In the genomic region with DNA sequence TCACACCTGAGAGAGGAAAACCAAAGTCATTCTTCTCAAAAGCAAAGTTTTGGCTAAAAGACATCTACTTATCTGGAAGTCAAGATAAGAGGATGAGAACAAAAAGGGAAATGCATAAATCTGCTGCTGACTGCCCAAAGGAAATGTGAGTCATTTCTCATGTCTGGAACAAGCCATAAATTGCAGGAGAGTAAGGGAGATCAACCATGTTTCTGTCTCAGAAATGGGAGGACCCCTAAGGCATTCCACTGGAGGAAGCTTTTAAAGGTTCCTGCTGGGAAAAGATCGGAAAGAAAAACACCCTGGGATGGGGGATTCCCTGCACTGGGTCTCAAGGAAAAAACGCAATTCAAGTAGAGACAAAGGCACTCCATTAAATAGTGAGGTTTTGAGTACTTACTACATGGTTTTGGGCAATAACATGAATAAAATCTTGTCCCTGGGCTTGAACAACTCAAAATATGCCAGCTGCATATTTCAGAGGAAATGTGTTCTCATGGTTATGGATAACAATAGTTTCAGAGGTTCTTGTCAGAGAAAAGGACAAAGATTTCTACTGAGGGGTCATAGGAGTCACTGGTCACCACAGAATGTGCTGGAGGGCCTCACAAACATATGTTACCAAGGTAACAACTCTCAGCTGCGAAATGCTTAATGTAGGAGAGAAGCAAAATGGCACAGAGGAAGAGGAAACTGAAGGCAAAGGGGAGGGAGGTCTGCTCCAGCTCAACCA, we compare ENCODE assay signal across 1 cellular context.
TF ChIP-seq lines count a peak whose summit lies in the region.

No MANE protein-coding gene starts in this region.

TF ChIP-seq in K562, 482 proteins besides CTCF, POLR2A, EP300 and RAD21 (continued from another document):
- TF ChIP-seq, protein P1, sequence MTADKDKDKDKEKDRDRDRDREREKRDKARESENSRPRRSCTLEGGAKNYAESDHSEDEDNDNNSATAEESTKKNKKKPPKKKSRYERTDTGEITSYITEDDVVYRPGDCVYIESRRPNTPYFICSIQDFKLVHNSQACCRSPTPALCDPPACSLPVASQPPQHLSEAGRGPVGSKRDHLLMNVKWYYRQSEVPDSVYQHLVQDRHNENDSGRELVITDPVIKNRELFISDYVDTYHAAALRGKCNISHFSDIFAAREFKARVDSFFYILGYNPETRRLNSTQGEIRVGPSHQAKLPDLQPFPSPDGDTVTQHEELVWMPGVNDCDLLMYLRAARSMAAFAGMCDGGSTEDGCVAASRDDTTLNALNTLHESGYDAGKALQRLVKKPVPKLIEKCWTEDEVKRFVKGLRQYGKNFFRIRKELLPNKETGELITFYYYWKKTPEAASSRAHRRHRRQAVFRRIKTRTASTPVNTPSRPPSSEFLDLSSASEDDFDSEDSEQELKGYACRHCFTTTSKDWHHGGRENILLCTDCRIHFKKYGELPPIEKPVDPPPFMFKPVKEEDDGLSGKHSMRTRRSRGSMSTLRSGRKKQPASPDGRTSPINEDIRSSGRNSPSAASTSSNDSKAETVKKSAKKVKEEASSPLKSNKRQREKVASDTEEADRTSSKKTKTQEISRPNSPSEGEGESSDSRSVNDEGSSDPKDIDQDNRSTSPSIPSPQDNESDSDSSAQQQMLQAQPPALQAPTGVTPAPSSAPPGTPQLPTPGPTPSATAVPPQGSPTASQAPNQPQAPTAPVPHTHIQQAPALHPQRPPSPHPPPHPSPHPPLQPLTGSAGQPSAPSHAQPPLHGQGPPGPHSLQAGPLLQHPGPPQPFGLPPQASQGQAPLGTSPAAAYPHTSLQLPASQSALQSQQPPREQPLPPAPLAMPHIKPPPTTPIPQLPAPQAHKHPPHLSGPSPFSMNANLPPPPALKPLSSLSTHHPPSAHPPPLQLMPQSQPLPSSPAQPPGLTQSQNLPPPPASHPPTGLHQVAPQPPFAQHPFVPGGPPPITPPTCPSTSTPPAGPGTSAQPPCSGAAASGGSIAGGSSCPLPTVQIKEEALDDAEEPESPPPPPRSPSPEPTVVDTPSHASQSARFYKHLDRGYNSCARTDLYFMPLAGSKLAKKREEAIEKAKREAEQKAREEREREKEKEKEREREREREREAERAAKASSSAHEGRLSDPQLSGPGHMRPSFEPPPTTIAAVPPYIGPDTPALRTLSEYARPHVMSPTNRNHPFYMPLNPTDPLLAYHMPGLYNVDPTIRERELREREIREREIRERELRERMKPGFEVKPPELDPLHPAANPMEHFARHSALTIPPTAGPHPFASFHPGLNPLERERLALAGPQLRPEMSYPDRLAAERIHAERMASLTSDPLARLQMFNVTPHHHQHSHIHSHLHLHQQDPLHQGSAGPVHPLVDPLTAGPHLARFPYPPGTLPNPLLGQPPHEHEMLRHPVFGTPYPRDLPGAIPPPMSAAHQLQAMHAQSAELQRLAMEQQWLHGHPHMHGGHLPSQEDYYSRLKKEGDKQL (CRISPR knock-in tag; IDR thresholded peaks at IDR 0.05; ENCODE audit: borderline replicate concordance): no peak
- TF ChIP-seq, protein P2, sequence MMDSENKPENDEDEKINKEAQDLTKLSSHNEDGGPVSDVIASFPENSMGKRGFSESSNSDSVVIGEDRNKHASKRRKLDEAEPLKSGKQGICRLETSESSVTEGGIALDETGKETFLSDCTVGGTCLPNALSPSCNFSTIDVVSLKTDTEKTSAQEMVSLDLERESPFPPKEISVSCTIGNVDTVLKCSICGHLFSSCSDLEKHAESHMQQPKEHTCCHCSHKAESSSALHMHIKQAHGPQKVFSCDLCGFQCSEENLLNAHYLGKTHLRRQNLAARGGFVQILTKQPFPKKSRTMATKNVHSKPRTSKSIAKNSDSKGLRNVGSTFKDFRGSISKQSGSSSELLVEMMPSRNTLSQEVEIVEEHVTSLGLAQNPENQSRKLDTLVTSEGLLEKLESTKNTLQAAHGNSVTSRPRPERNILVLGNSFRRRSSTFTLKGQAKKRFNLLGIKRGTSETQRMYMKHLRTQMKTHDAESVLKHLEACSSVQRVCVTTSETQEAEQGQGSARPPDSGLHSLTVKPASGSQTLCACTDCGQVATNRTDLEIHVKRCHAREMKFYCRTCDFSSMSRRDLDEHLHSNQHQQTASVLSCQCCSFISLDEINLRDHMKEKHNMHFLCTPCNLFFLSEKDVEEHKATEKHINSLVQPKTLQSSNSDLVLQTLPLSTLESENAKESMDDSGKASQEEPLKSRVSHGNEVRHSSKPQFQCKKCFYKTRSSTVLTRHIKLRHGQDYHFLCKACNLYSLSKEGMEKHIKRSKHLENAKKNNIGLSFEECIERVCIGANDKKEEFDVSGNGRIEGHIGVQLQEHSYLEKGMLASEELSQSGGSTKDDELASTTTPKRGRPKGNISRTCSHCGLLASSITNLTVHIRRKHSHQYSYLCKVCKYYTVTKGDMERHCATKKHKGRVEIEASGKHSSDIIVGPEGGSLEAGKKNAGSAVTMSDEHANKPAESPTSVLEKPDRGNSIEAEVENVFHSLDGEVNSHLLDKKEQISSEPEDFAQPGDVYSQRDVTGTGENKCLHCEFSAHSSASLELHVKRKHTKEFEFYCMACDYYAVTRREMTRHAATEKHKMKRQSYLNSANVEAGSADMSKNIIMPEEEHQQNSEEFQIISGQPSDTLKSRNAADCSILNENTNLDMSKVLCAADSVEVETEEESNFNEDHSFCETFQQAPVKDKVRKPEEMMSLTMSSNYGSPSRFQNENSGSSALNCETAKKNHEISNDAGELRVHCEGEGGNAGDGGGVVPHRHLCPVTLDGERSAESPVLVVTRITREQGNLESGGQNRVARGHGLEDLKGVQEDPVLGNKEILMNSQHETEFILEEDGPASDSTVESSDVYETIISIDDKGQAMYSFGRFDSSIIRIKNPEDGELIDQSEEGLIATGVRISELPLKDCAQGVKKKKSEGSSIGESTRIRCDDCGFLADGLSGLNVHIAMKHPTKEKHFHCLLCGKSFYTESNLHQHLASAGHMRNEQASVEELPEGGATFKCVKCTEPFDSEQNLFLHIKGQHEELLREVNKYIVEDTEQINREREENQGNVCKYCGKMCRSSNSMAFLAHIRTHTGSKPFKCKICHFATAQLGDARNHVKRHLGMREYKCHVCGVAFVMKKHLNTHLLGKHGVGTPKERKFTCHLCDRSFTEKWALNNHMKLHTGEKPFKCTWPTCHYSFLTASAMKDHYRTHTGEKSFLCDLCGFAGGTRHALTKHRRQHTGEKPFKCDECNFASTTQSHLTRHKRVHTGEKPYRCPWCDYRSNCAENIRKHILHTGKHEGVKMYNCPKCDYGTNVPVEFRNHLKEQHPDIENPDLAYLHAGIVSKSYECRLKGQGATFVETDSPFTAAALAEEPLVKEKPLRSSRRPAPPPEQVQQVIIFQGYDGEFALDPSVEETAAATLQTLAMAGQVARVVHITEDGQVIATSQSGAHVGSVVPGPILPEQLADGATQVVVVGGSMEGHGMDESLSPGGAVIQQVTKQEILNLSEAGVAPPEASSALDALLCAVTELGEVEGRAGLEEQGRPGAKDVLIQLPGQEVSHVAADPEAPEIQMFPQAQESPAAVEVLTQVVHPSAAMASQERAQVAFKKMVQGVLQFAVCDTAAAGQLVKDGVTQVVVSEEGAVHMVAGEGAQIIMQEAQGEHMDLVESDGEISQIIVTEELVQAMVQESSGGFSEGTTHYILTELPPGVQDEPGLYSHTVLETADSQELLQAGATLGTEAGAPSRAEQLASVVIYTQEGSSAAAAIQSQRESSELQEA (IDR thresholded peaks at IDR 0.05; ENCODE audit: low read depth): no peak
- TF ChIP-seq GABPA (tag; conservative IDR thresholded peaks at IDR 0.05; ENCODE audit: low read depth): no peak
- TF ChIP-seq COPS2 (conservative IDR thresholded peaks at IDR 0.05): no peak
- no peak for TF ChIP-seq DMBX1 (CRISPR knock-in tag; IDR thresholded peaks at IDR 0.05; ENCODE audit: borderline replicate concordance)
- no peak for TF ChIP-seq MCM5 (IDR thresholded peaks at IDR 0.05; ENCODE audit: low read depth)
